Comparison of ENCODE assay signal across 8 cellular contexts in the genomic region with DNA sequence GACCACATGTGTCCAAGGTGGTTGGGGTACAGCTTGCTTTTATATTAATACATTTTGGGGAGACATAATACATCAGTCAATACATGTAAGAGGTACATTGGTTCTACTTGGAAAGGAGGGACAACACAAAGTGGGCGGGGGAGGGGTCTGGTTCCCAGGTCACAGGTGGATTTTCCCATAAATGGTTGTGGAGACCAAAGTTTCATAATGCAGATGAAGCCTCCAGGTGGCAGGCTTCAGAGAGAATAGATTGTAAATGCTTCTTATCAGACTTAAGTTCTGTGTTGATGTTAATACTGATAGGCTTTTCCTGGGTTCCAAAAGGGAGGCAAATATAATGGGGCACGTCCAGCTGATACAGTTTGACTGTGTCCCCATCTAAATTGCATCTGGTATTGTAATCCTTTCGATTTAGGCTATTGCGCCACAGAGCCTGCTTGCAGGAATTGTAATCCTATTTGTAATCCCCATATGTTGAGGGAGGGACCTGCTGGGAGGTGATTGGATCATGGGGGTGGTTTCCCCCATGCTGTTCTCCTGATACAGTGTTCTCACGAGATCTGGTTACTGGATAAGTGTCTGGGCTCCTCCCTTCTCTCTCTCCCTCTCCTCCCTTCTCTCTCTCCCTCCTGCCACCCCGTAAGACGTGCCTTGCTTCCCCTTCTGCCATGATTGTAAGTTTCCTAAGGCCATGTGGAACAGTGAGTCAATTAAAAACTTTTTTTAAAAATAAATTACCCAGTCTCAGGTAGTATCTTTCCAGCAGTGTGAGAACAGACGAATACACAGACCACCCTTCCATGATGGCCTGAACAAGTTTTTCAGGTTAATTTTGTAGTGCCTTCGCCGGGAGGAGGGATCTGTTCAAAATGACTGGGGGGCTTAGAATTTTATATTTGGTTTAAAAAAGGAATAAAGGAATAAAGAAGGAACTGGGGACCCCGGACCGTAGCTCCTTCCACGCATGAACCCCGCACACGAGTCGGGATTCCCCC.
A peak's percentile ranks its signal among the peaks of the same experiment; 100 is the strongest.
DNase-seq lines count a peak whose midpoint lies in the region; ATAC-seq and TF ChIP-seq lines count a peak whose summit lies in the region.

No MANE protein-coding gene starts in this region.

- H3K27me3 Mint-ChIP-seq in dendritic cell treated with granulocyte-macrophage colony-stimulating factor and Interleukin-4, amounts not matched to agents 40 ng/mL and 50 ng/mL, for 4 days: peaks cover 20% of the 10 kb centered on the region

- no peaks in the 10 kb centered on the region for H3K27me3 ChIP-seq in muscle layer of duodenum (ENCODE audit: low read depth, low read length)

- DNase-seq in AG20443 (ENCODE audit: low spot score) (peak; percentile 56), GM20000 (ENCODE audit: low spot score) (no peak), OCI-M1 (lab: John Stamatoyannopoulos, UW) (peak; percentile 92), CD1c-positive myeloid dendritic cell (ENCODE audit: extremely low spot score) (no peak)

- intact Hi-C loops in dendritic cell treated with granulocyte-macrophage colony-stimulating factor and Interleukin-4, amounts not matched to agents 40 ng/mL and 50 ng/mL, for 4 days (cut with micrococcal nuclease): loop anchor here (10.0 kb wide), 1 partner anchor 71 kb away; a partner anchor contains a TSS

- H3K4me1 Mint-ChIP-seq in dendritic cell treated with granulocyte-macrophage colony-stimulating factor and Interleukin-4, amounts not matched to agents 40 ng/mL and 50 ng/mL, for 4 days (ENCODE audit: low read depth): peaks cover 17% of the 10 kb centered on the region

- no peaks in the 10 kb centered on the region for H3K9me3 ChIP-seq in muscle layer of duodenum (ENCODE audit: control insufficient read depth in 1 of 2, low read length in 2 of 2)

- peaks cover 0 to 4% of the 10 kb centered on the region in 2 donors for H3K4me1 ChIP-seq in muscle layer of duodenum (ENCODE audit: control insufficient read depth in 1 of 2, insufficient read depth in 2 of 2, low read length in 2 of 2)

- H3K36me3 ChIP-seq in muscle layer of duodenum (ENCODE audit: control insufficient read depth in 1 of 2, insufficient read depth in 2 of 2, low read length in 2 of 2): no peaks in the 10 kb centered on the region

- H3K27ac ChIP-seq in muscle layer of duodenum (ENCODE audit: low read length): no peak overlapping the region

- no peak for ATAC-seq in GM19395 (IDR thresholded peaks at IDR 0.05; ENCODE audit: unreplicated experiment)
- no peak for ATAC-seq in GM18868 (IDR thresholded peaks at IDR 0.05; ENCODE audit: unreplicated experiment)

- peak overlapping the region; percentile 78 for H3K27ac Mint-ChIP-seq in dendritic cell treated with granulocyte-macrophage colony-stimulating factor and Interleukin-4, amounts not matched to agents 40 ng/mL and 50 ng/mL, for 4 days

- TF ChIP-seq CTCF in GM20000 (IDR thresholded peaks at IDR 0.05; ENCODE audit: extremely low read depth, missing control alignments): peak; percentile 5

- H3K4me3 ChIP-seq in muscle layer of duodenum (ENCODE audit: low read depth in 1 of 2, low read length in 2 of 2): peak overlapping the region; percentile 69 to 91

- peaks cover 6% of the 10 kb centered on the region for H3K36me3 Mint-ChIP-seq in dendritic cell treated with granulocyte-macrophage colony-stimulating factor and Interleukin-4, amounts not matched to agents 40 ng/mL and 50 ng/mL, for 4 days (ENCODE audit: low read depth)

- H3K4me3 Mint-ChIP-seq in dendritic cell treated with granulocyte-macrophage colony-stimulating factor and Interleukin-4, amounts not matched to agents 40 ng/mL and 50 ng/mL, for 4 days: peak overlapping the region; percentile 95

- H3K9me3 Mint-ChIP-seq in dendritic cell treated with granulocyte-macrophage colony-stimulating factor and Interleukin-4, amounts not matched to agents 40 ng/mL and 50 ng/mL, for 4 days: peaks cover 14% of the 10 kb centered on the region

Comparison
In these comparisons a context has a peak if more than half of its experiments do, and no peak if none do; other contexts are left out.
1. DNase-seq: peak in AG20443 (single experiment) and OCI-M1 (single experiment); none in GM20000 (single experiment) and CD1c-positive myeloid dendritic cell (single experiment).